Comparison of ENCODE assay signal across 8 cellular contexts in genomic region chr11:86067230-86068137, GRCh38. TPM values are rescaled to one million over a fixed set of nuclear protein-coding genes. Genes with fewer than 3 reads are reported as not detected.
A peak's percentile ranks its signal among the peaks of the same experiment; 100 is the strongest.
DNase-seq lines count a peak whose midpoint lies in the region; TF ChIP-seq lines count a peak whose summit lies in the region.

No MANE protein-coding gene starts in this region.

- peak overlapping the region; percentile 81 for H3K27ac ChIP-seq in CD4-positive, alpha-beta memory T cell (ENCODE audit: low read depth, low read length)

- CTCF ChIA-PET in CD4-positive, alpha-beta memory T cell (lab: Charles Lee; ENCODE audit: partially characterized antibody) = interaction anchor here (0.5 to 4.0 kb wide), 11 partner anchors 9 to 148 kb away, joined by 3 to 45 read pairs (median 4); no protein-coding TSS in a partner anchor
- CTCF ChIA-PET in GM10248 (lab: Yijun Ruan, JAX) = interaction anchor here (0.8 to 4.1 kb wide), 11 partner anchors 9 to 225 kb away, joined by 3 to 22 read pairs (median 4); partner anchors contain the start of gene CCDC83

- H3K4me3 ChIP-seq in CD4-positive, alpha-beta memory T cell (ENCODE audit: low read length in 2 of 2) = peak overlapping the region; percentile 32 to 92
- H3K4me3 ChIP-seq in WI38 (ENCODE audit: low read depth, low read length) (peak overlapping the region; percentile 93), retinal pigment epithelial cell (ENCODE audit: low read length) (peak overlapping the region; percentile 86)

- no peak for TF ChIP-seq CTCF in WI38 (IDR thresholded peaks at IDR 0.05; ENCODE audit: low read depth, low read length)
- TF ChIP-seq CTCF in retinal pigment epithelial cell (conservative IDR thresholded peaks at IDR 0.05; ENCODE audit: low read depth, low read length) = no peak
- TF ChIP-seq CTCF in GM10248 (IDR thresholded peaks at IDR 0.05; ENCODE audit: control extremely low read depth, extremely low read depth, low read depth, missing control alignments) = no peak

- H3K27me3 ChIP-seq in CD4-positive, alpha-beta memory T cell (ENCODE audit: insufficient read depth, low read length) = no peaks in the 10 kb centered on the region

- H3K9me3 Mint-ChIP-seq in CD4-positive, alpha-beta memory T cell = no peaks in the 10 kb centered on the region
- H3K9me3 Mint-ChIP-seq in IgD-negative memory B cell = no peaks in the 10 kb centered on the region

- H3K36me3 Mint-ChIP-seq in CD4-positive, alpha-beta memory T cell = peaks cover 0 to 24% of the 10 kb centered on the region in 2 donors
- H3K36me3 Mint-ChIP-seq in IgD-negative memory B cell = no peaks in the 10 kb centered on the region

- no peaks in the 10 kb centered on the region for H3K27me3 Mint-ChIP-seq in CD4-positive, alpha-beta memory T cell
- H3K27me3 Mint-ChIP-seq in IgD-negative memory B cell = no peaks in the 10 kb centered on the region

- intact Hi-C loops in CD4-positive, alpha-beta memory T cell (cut with micrococcal nuclease) = loop anchor here (2.0 to 5.0 kb wide), 4 partner anchors 235 to 403 kb away; partner anchors contain the start of genes CREBZF and HIKESHI

- H3K9me3 ChIP-seq in CD4-positive, alpha-beta memory T cell (ENCODE audit: control insufficient read depth in 1 of 2, low read length in 2 of 2) = no peaks in the 10 kb centered on the region

- DNase-seq in CD4-positive, alpha-beta memory T cell = peak in 1 of 5 donors; percentile 34
- peak; percentile 64 for DNase-seq in globus pallidus (ENCODE audit: low spot score)
- no peak for DNase-seq in retinal pigment epithelial cell (ENCODE audit: low read depth)
- DNase-seq in GM10248 (ENCODE audit: extremely low spot score) = no peak
- DNase-seq in stimulated activated CD4-positive, alpha-beta T cell treated with anti-CD3 and anti-CD28 coated beads, Interleukin-12 subunit alpha, Interleukin-12 subunit beta, amount 100 ng/mL, for 4 hours = no peak
- no peak for DNase-seq in activated effector memory CD4-positive, alpha-beta T cell treated with Interleukin-2 at 50 U/mL for 16 hours

- peaks cover 25 to 61% (median 38%) of the 10 kb centered on the region in 4 donors for H3K4me1 Mint-ChIP-seq in CD4-positive, alpha-beta memory T cell
- H3K4me1 Mint-ChIP-seq in IgD-negative memory B cell = peaks cover 41 to 49% (median 47%) of the 10 kb centered on the region in 3 donors

- H3K4me3 Mint-ChIP-seq in CD4-positive, alpha-beta memory T cell = peak overlapping the region; percentile 93 to 99 (median 98)
- H3K4me3 Mint-ChIP-seq in IgD-negative memory B cell = peak overlapping the region; percentile 98 to 100 (median 99)

- H3K4me1 ChIP-seq in CD4-positive, alpha-beta memory T cell (ENCODE audit: insufficient read depth, low read length) = peaks cover 47% of the 10 kb centered on the region

- POLR2A ChIA-PET in CD4-positive, alpha-beta memory T cell (lab: Charles Lee; ENCODE audit: partially characterized antibody) = interaction anchor here (0.5 to 3.9 kb wide), 18 partner anchors 9 to 419 kb away, joined by 3 to 40 read pairs (median 6); partner anchors contain the start of genes CCDC83, EED and TMEM126A
- POLR2A ChIA-PET in GM10248 (lab: Yijun Ruan, JAX) = interaction anchor here (0.8 to 1.4 kb wide), 2 partner anchors 9 to 186 kb away, joined by 3 to 4 read pairs; no protein-coding TSS in a partner anchor

- H3K36me3 ChIP-seq in CD4-positive, alpha-beta memory T cell (ENCODE audit: insufficient read depth, low read length) = no peaks in the 10 kb centered on the region

- H3K27ac Mint-ChIP-seq in CD4-positive, alpha-beta memory T cell = peak overlapping the region; percentile 89 to 98 (median 96)
- peak overlapping the region; percentile 98 to 99 (median 98) for H3K27ac Mint-ChIP-seq in IgD-negative memory B cell

RNA-seq across cellular contexts. Expression of gene PICALM, which starts 1.4 kb away (rescaled TPM):
- 100 to 1,000 TPM; 127 to 138 TPM for total RNA-seq in CD4-positive, alpha-beta memory T cell
- 10 to 100 TPM; 15.3 to 26.3 TPM for polyA plus RNA-seq in CD4-positive, alpha-beta memory T cell
- 15.2 TPM for polyA plus RNA-seq in IgD-negative memory B cell
